In the genomic region with DNA sequence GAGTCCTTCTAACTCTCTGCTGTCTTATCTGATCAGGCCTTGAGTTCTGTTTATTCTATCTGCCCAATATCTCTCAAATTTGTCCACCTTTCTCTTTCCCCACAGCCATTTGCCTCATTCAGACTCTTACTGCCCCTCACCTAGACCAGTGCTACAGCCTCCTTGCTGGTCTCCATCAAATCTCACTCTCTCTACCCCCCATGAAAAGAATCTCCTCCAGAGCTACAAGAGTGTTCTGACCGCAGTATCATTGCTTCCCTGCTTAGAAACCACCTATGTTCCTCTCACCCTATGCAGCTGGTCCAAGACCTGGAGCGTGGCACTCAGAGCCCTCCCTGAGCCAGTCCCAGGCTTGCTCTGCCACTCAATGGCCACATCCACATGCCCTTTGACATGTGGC, we compare ENCODE assay signal across 19 cellular contexts.
A peak's percentile ranks its signal among the peaks of the same experiment; 100 is the strongest.
DNase-seq lines count a peak whose midpoint lies in the region; ATAC-seq, FAIRE-seq and TF ChIP-seq lines count a peak whose summit lies in the region.
"Had no signal": no experiment of that assay in that cellular context is flagged by ENCODE, and none has a peak within 500 bp of the region (broad histone marks: within the 10 kb centered on the region; RNA-seq: fewer than 3 reads in every experiment).

No MANE protein-coding gene starts in this region.

- no peak for ATAC-seq in PC-3
- no peak for ATAC-seq in foreskin keratinocyte
- no peak for ATAC-seq in psoas muscle
- no peak for ATAC-seq in HG02885 (IDR thresholded peaks at IDR 0.05; ENCODE audit: poor library complexity, unreplicated experiment)

- intact Hi-C loops in PC-3 (cut with micrococcal nuclease) (no loop called here), psoas muscle (cut with DNase I) (loop anchor here in 1 of 2 donors (5.0 kb wide), 3 partner anchors 43 to 132 kb away; no protein-coding TSS in a partner anchor)

- peak overlapping the region; percentile 39; the same call in 1 of the 2 replicates for H2AFZ ChIP-seq in PC-3 (ENCODE audit: low read length)

- 0 out of 2 replicates have a peak, but pooled peaks cover 3% of the 10 kb centered on the region for H3K9me2 ChIP-seq in PC-3 (replicated peaks; ENCODE audit: low read length)

- 97 to 98% (median 98%) methylated on average over 2 of the region's 2 CpGs for WGBS in psoas muscle, 3 donors

- H3K36me3 ChIP-seq in PC-3 (ENCODE audit: low read depth, low read length) (no peaks in the 10 kb centered on the region), psoas muscle (ENCODE audit: insufficient read depth in 1 of 2, low read depth in 1 of 2) (no peaks in the 10 kb centered on the region)
- H3K36me3 ChIP-seq: right lobe of liver had no signal

- POLR2A ChIA-PET in PC-3 (lab: Charles Lee; ENCODE audit: unreplicated experiment): no interaction called here

- H3K9ac ChIP-seq in PC-3 (ENCODE audit: low read length): no peak overlapping the region

- no peaks in the 10 kb centered on the region for H4K20me1 ChIP-seq in PC-3 (ENCODE audit: low read length)

- no TSS peak for BruUV-seq in PC-3 (replicated peaks; lab: Mats Ljungman, UMichigan)

- CTCF ChIA-PET in PC-3 (lab: Charles Lee): no interaction called here

- TF ChIP-seq CTCF in PC-3 (conservative IDR thresholded peaks at IDR 0.05; ENCODE audit: low read depth, low read length) (no peak), foreskin keratinocyte (conservative IDR thresholded peaks at IDR 0.05) (no peak), psoas muscle (IDR thresholded peaks at IDR 0.05) (no peak)

- H3K9me3 ChIP-seq in PC-3 (ENCODE audit: low read length): no peaks in the 10 kb centered on the region
- H3K9me3 ChIP-seq in psoas muscle: no peaks in the 10 kb centered on the region
- H3K9me3 ChIP-seq: right lobe of liver had no signal

- DNase-seq in GM12891 (ENCODE audit: insufficient read length, low spot score) (no peak), PC-3 (no peak), foreskin keratinocyte (no peak), psoas muscle (no peak), KBM-7 (no peak), cerebellar nuclear complex (lab: John Stamatoyannopoulos, UW) (no peak), NCI-H2171 (lab: John Stamatoyannopoulos, UW) (no peak)
- DNase-seq: activated gamma-delta T cell; amygdala; DMS 273 treated with DMSO at 0.1 percent for 48 hours; effector CD8-positive, alpha-beta T cell; immature natural killer cell; NCI-H1694; NCI-H82; right lobe of liver; stimulated activated CD4-positive, alpha-beta T cell treated with anti-CD3 and anti-CD28 coated beads, Interleukin-1b, Interleukin-23, amount 100 ng/mL, for 48 hours had no signal

- H3K27ac ChIP-seq in PC-3 (ENCODE audit: low read length) (no peak overlapping the region), foreskin keratinocyte (peak overlapping the region; percentile 88), psoas muscle (peak overlapping the region; percentile 83)
- H3K27ac ChIP-seq: right lobe of liver had no signal

- H3K27me3 ChIP-seq in PC-3 (ENCODE audit: low read length): no peaks in the 10 kb centered on the region
- no peaks in the 10 kb centered on the region for H3K27me3 ChIP-seq in foreskin keratinocyte
- H3K27me3 ChIP-seq in psoas muscle (ENCODE audit: insufficient read depth in 3 of 3, low read length in 2 of 3): no peaks in the 10 kb centered on the region
- H3K27me3 ChIP-seq: right lobe of liver had no signal

- no peak overlapping the region for H3K4me3 ChIP-seq in PC-3 (ENCODE audit: low read length)
- no peak overlapping the region for H3K4me3 ChIP-seq in psoas muscle
- H3K4me3 ChIP-seq: right lobe of liver had no signal

- no peak overlapping the region for H3K4me2 ChIP-seq in PC-3 (ENCODE audit: low read length)

- no peak for TF ChIP-seq POLR2A in GM12891 (IDR thresholded peaks at IDR 0.05; ENCODE audit: low read depth, low read length)

- FAIRE-seq in GM12891 (lab: Jason Lieb, UNC): peak; percentile 68
- FAIRE-seq: G401.6, H54 had no signal

- in situ Hi-C loops in KBM-7 (cut with MboI; ENCODE audit: low pct_unique_long_range_greater_than_20kb, low sequenced_read_pairs): no loop called here

- H3K79me2 ChIP-seq in PC-3 (ENCODE audit: low read length): no peaks in the 10 kb centered on the region

- no peaks in the 10 kb centered on the region for H3F3A ChIP-seq in PC-3 (ENCODE audit: low read length, unreplicated experiment)

- H3K4me1 ChIP-seq in PC-3 (ENCODE audit: insufficient read depth, low read length) (peaks cover 26% of the 10 kb centered on the region), foreskin keratinocyte (peaks cover 19% of the 10 kb centered on the region), psoas muscle (peaks cover 37% of the 10 kb centered on the region)

TF ChIP-seq in GM12891, 5 proteins besides CTCF, POLR2A, EP300 and RAD21:
- TF ChIP-seq POLR2AphosphoS5 (IDR thresholded peaks at IDR 0.05; ENCODE audit: low read depth, low read length) (no peak), TAF1 (IDR thresholded peaks at IDR 0.05; ENCODE audit: low read depth, low read length) (no peak)
